15 cellular contexts compared by ENCODE assay signal in genomic region chr9:85433046-85433445, GRCh38.
DNase-seq lines count a peak whose midpoint lies in the region; ATAC-seq and TF ChIP-seq lines count a peak whose summit lies in the region.
"Had no signal": no experiment of that assay in that cellular context is flagged by ENCODE, and none has a peak within 500 bp of the region (broad histone marks: within the 10 kb centered on the region; RNA-seq: fewer than 3 reads in every experiment).

No MANE protein-coding gene starts in this region.

- DNase-seq in PC-3: no peak
- DNase-seq in NOMO-1 treated with dmso at 0.1 percent for 144 hours (lab: John Stamatoyannopoulos, UW; ENCODE audit: unreplicated experiment): no peak
- DNase-seq in KBM-7: no peak
- DNase-seq: C1 segment of cervical spinal cord; Caco-2; CD4-positive, CD25-positive, alpha-beta regulatory T cell; CD8-positive, alpha-beta T cell; DMS153; DND-41; H7; HCEC 1CT had no signal

- H3K9ac ChIP-seq in BLaER1 treated with 17β-estradiol and CSF1 and Interleukin-3, amounts not matched to agents 10 nM and 100 nM: peak overlapping the region in 2 of 11 experiments; percentile 1 to 33; a peak in 3 of 22 replicates
- H3K9ac ChIP-seq in KMS-11: no peak overlapping the region
- no peak overlapping the region for H3K9ac ChIP-seq in PC-3 (ENCODE audit: low read length)

- H3K9me2 ChIP-seq in PC-3 (replicated peaks; ENCODE audit: low read length): no peaks in the 10 kb centered on the region

- H3K4me3 ChIP-seq in BLaER1 treated with 17β-estradiol and CSF1 and Interleukin-3, amounts not matched to agents 10 nM and 100 nM: peak overlapping the region in 1 of 10 experiments; percentile 0; a peak in 1 of 20 replicates
- H3K4me3 ChIP-seq in KMS-11 (IDR thresholded peaks at IDR 0.05; ENCODE audit: insufficient read depth, low read depth, low read length) (no peak overlapping the region), PC-3 (ENCODE audit: low read length) (no peak overlapping the region), neutrophil (ENCODE audit: low read depth in 1 of 2, low read length in 1 of 2) (no peak overlapping the region)

- no peaks in the 10 kb centered on the region for H3K27me3 ChIP-seq in BLaER1 treated with 17β-estradiol and CSF1 and Interleukin-3, amounts not matched to agents 10 nM and 100 nM
- H3K27me3 ChIP-seq in KMS-11 (ENCODE audit: insufficient read depth, low read depth): no peaks in the 10 kb centered on the region
- H3K27me3 ChIP-seq in PC-3 (ENCODE audit: low read length): no peaks in the 10 kb centered on the region
- H3K27me3 ChIP-seq in neutrophil: peaks cover 4% of the 10 kb centered on the region

- no TSS peak for BruUV-seq in PC-3 (replicated peaks; lab: Mats Ljungman, UMichigan)

- no peaks in the 10 kb centered on the region for H3F3A ChIP-seq in PC-3 (ENCODE audit: low read length, unreplicated experiment)

- in situ Hi-C loops in KBM-7 (cut with MboI; ENCODE audit: low pct_unique_long_range_greater_than_20kb, low sequenced_read_pairs): no loop called here

- peaks cover 0 to 13% (median 2%) of the 10 kb centered on the region in 11 experiments; a peak in 8 of 22 replicates for H3K9me3 ChIP-seq in BLaER1 treated with 17β-estradiol and CSF1 and Interleukin-3, amounts not matched to agents 10 nM and 100 nM (replicated peaks in 1 of 11)
- H3K9me3 ChIP-seq in PC-3 (ENCODE audit: low read length) (no peaks in the 10 kb centered on the region), neutrophil (no peaks in the 10 kb centered on the region)
- H3K9me3 ChIP-seq: Caco-2 had no signal

- CTCF ChIA-PET in PC-3 (lab: Charles Lee): no interaction called here

- POLR2A ChIA-PET in PC-3 (lab: Charles Lee; ENCODE audit: unreplicated experiment): no interaction called here

- ATAC-seq in PC-3: no peak
- ATAC-seq in HG03521 (IDR thresholded peaks at IDR 0.05; ENCODE audit: unreplicated experiment): no peak
- ATAC-seq: CD8-positive, alpha-beta T cell had no signal

- H3K27ac ChIP-seq in BLaER1 treated with 17β-estradiol and CSF1 and Interleukin-3, amounts not matched to agents 10 nM and 100 nM: peak overlapping the region in 8 of 11 experiments; percentile 3 to 72 (median 48); a peak in 10 of 22 replicates
- H3K27ac ChIP-seq in KMS-11 (no peak overlapping the region), PC-3 (ENCODE audit: low read length) (no peak overlapping the region), neutrophil (peak overlapping the region; percentile 64)

- no peaks in the 10 kb centered on the region for H4K20me1 ChIP-seq in BLaER1 treated with 17β-estradiol and CSF1 and Interleukin-3, amounts not matched to agents 10 nM and 100 nM
- H4K20me1 ChIP-seq in KMS-11 (ENCODE audit: insufficient read depth): no peaks in the 10 kb centered on the region
- no peaks in the 10 kb centered on the region for H4K20me1 ChIP-seq in PC-3 (ENCODE audit: low read length)

- intact Hi-C loops in PC-3 (cut with micrococcal nuclease): no loop called here

- no peak for TF ChIP-seq CTCF in KMS-11 (conservative IDR thresholded peaks at IDR 0.05; ENCODE audit: low read depth, low read length)
- no peak for TF ChIP-seq CTCF in PC-3 (conservative IDR thresholded peaks at IDR 0.05; ENCODE audit: low read depth, low read length)
- no peak for TF ChIP-seq CTCF in neutrophil (IDR thresholded peaks at IDR 0.05)

- H3K4me1 ChIP-seq in BLaER1 treated with 17β-estradiol and CSF1 and Interleukin-3, amounts not matched to agents 10 nM and 100 nM: peaks cover 11 to 34% (median 18%) of the 10 kb centered on the region in 10 experiments
- H3K4me1 ChIP-seq in KMS-11 (ENCODE audit: low read depth, poor library complexity, severe bottlenecking): peaks cover 42% of the 10 kb centered on the region
- peaks cover 20% of the 10 kb centered on the region for H3K4me1 ChIP-seq in PC-3 (ENCODE audit: insufficient read depth, low read length)
- H3K4me1 ChIP-seq in neutrophil (ENCODE audit: control insufficient read depth in 1 of 2, insufficient read depth in 1 of 2, low read depth in 1 of 2, low read length in 1 of 2): peaks cover 15 to 20% of the 10 kb centered on the region in 2 experiments
- H3K4me1 ChIP-seq: Caco-2 had no signal

- peak overlapping the region; percentile 58 to 81 (median 64) for H3K4me2 ChIP-seq in BLaER1 treated with 17β-estradiol and CSF1 and Interleukin-3, amounts not matched to agents 10 nM and 100 nM
- peak overlapping the region; percentile 33; the same call in 1 of the 2 replicates for H3K4me2 ChIP-seq in KMS-11
- 0 out of 2 replicates have a peak overlapping the region, but pooled peaks have one; percentile 34 for H3K4me2 ChIP-seq in PC-3 (ENCODE audit: low read length)

- H2AFZ ChIP-seq in KMS-11 (ENCODE audit: low read depth): peak overlapping the region; percentile 54; the same call in 1 of the 2 replicates
- no peak overlapping the region for H2AFZ ChIP-seq in PC-3 (ENCODE audit: low read length)

- no peaks in the 10 kb centered on the region for H3K36me3 ChIP-seq in BLaER1 treated with 17β-estradiol and CSF1 and Interleukin-3, amounts not matched to agents 10 nM and 100 nM
- H3K36me3 ChIP-seq in KMS-11 (ENCODE audit: insufficient read depth) (no peaks in the 10 kb centered on the region), PC-3 (ENCODE audit: low read depth, low read length) (no peaks in the 10 kb centered on the region), neutrophil (no peaks in the 10 kb centered on the region)

- H3K79me2 ChIP-seq in KMS-11 (ENCODE audit: insufficient read depth, low read depth) (no peaks in the 10 kb centered on the region), PC-3 (ENCODE audit: low read length) (no peaks in the 10 kb centered on the region)

Comparison
In these comparisons a context has a peak if more than half of its experiments do, and no peak if none do; other contexts are left out.
1. H3K27ac ChIP-seq: peak in BLaER1 treated with 17β-estradiol and CSF1 and Interleukin-3, amounts not matched to agents 10 nM and 100 nM (8 of 11) and neutrophil (single experiment); none in KMS-11 (single experiment) and PC-3 (single experiment).
2. Peak in every context shown above with its lines, with median percentiles within 50 percentile points of each other: H3K4me2 ChIP-seq.